ENCODE assay signal across 1 cellular context in genomic region chr14:101962503-101962874, GRCh38.
A peak's percentile ranks its signal among the peaks of the same experiment; 100 is the strongest.
TF ChIP-seq lines count a peak whose summit lies in the region.

No MANE protein-coding gene starts in this region.

TF ChIP-seq in HepG2, 621 proteins besides CTCF, POLR2A, EP300 and RAD21 (continued from another document):
- TF ChIP-seq ARID5B (CRISPR knock-in tag; IDR thresholded peaks at IDR 0.05) (0 out of 2 replicates have a peak, but pooled peaks have one; percentile 30), NFE2L2 (IDR thresholded peaks at IDR 0.05; ENCODE audit: low read length) (peak; percentile 85; the same call in 1 of the 2 replicates), CENPT (CRISPR knock-in tag; IDR thresholded peaks at IDR 0.05; ENCODE audit: low read depth) (no peak), MAFG (CRISPR knock-in tag; IDR thresholded peaks at IDR 0.05) (peak; percentile 89), ZNF276 (CRISPR knock-in tag; IDR thresholded peaks at IDR 0.05; ENCODE audit: low read depth) (no peak), ZSCAN29 (CRISPR knock-in tag; conservative IDR thresholded peaks at IDR 0.05) (peak; percentile 58; the same call in 1 of the 2 replicates), KMT2A (CRISPR knock-in tag; IDR thresholded peaks at IDR 0.05) (peak; percentile 59; the same call in 1 of the 2 replicates), IRF2 (CRISPR knock-in tag; IDR thresholded peaks at IDR 0.05) (peak; percentile 12; the same call in 1 of the 2 replicates), ZNF12 (CRISPR knock-in tag; IDR thresholded peaks at IDR 0.05) (peak; percentile 79), CENPBD1 (CRISPR knock-in tag; IDR thresholded peaks at IDR 0.05; ENCODE audit: borderline replicate concordance, low read depth) (no peak), MYC (CRISPR knock-in tag; IDR thresholded peaks at IDR 0.05; ENCODE audit: borderline replicate concordance) (0 out of 2 replicates have a peak, but pooled peaks have one; percentile 36), ZFY (CRISPR knock-in tag; IDR thresholded peaks at IDR 0.05) (peak; percentile 61; the same call in 1 of the 2 replicates), HDAC1 (CRISPR knock-in tag; IDR thresholded peaks at IDR 0.05) (no peak), ATF7-NPFF (CRISPR knock-in tag; IDR thresholded peaks at IDR 0.05; ENCODE audit: low read depth) (no peak), RXRA (CRISPR knock-in tag; IDR thresholded peaks at IDR 0.05) (0 out of 2 replicates have a peak, but pooled peaks have one; percentile 13), ZNF160 (CRISPR knock-in tag; IDR thresholded peaks at IDR 0.05) (no peak), JUND (CRISPR knock-in tag; IDR thresholded peaks at IDR 0.05) (peak; percentile 28; the same call in 1 of the 2 replicates), ZNF761 (CRISPR knock-in tag; conservative IDR thresholded peaks at IDR 0.05) (no peak), NFE2 (CRISPR knock-in tag; IDR thresholded peaks at IDR 0.05) (peak; percentile 78; the same call in 1 of the 2 replicates), MXD1 (CRISPR knock-in tag; IDR thresholded peaks at IDR 0.05) (no peak), BRCA1 (CRISPR knock-in tag; IDR thresholded peaks at IDR 0.05) (no peak), TFAP4 (IDR thresholded peaks at IDR 0.05; ENCODE audit: borderline replicate concordance, low read depth) (peak; percentile 43; the same call in 1 of the 2 replicates), IRX3 (CRISPR knock-in tag; IDR thresholded peaks at IDR 0.05; ENCODE audit: borderline replicate concordance, low read depth) (no peak)
